ENCODE assay signal across 8 cellular contexts in genomic region chrX:48801281-48802088, GRCh38. TPM values are rescaled to one million over a fixed set of nuclear protein-coding genes. Genes with fewer than 3 reads are reported as not detected.
A peak's percentile ranks its signal among the peaks of the same experiment; 100 is the strongest.
DNase-seq lines count a peak whose midpoint lies in the region; ATAC-seq lines count a peak whose summit lies in the region.

TSS of gene HDAC6 (plus strand) at chrX:48802067. CDS start at chrX:48802693, 626 bp downstream.

- H3K4me3 Mint-ChIP-seq in CD8-positive, alpha-beta memory T cell = peak within 1 kb of the TSS; percentile 91 to 98 (median 95)

- peak; percentile 70 for ATAC-seq in GM19468 (IDR thresholded peaks at IDR 0.05; ENCODE audit: extremely low read depth, unreplicated experiment)

- H3K4me1 ChIP-seq in CD8-positive, alpha-beta memory T cell (ENCODE audit: insufficient read depth, low read length) = peaks cover 5% of the 10 kb centered on the region

- H3K36me3 Mint-ChIP-seq in CD8-positive, alpha-beta memory T cell = peaks cover 0 to 30% (median 0%) of the 10 kb centered on the region in 3 donors

- no peaks in the 10 kb centered on the region for H3K9me3 ChIP-seq in CD8-positive, alpha-beta memory T cell (ENCODE audit: low read length)

- no peaks in the 10 kb centered on the region for H3K27me3 ChIP-seq in CD8-positive, alpha-beta memory T cell (ENCODE audit: insufficient read depth, low read length, poor library complexity, severe bottlenecking)

- H3K4me1 Mint-ChIP-seq in CD8-positive, alpha-beta memory T cell = peaks cover 13 to 23% (median 15%) of the 10 kb centered on the region in 3 donors

- POLR2A ChIA-PET in CD8-positive, alpha-beta memory T cell (lab: Charles Lee) = interaction anchor here (0.6 to 1.9 kb wide), 13 partner anchors 61 to 1118 kb away, joined by 3 to 9 read pairs (median 3); partner anchors contain the start of genes GRIPAP1, PQBP1, SUV39H1 and TIMM17B
- POLR2A ChIA-PET in activated CD8-positive, alpha-beta memory T cell treated with anti-CD3 and anti-CD28 coated beads for 36 hours (lab: Charles Lee) = interaction anchor here (0.6 to 1.0 kb wide), 5 partner anchors 64 to 190 kb away, joined by 3 to 8 read pairs (median 5); partner anchors contain the start of genes PQBP1 and TIMM17B

- no peaks in the 10 kb centered on the region for H3K36me3 ChIP-seq in CD8-positive, alpha-beta memory T cell (ENCODE audit: insufficient read depth, low read length)

- H3K9me3 Mint-ChIP-seq in CD8-positive, alpha-beta memory T cell = no peaks in the 10 kb centered on the region

- peaks cover 0 to 5% of the 10 kb centered on the region in 2 donors for H3K27me3 Mint-ChIP-seq in CD8-positive, alpha-beta memory T cell

- CTCF ChIA-PET in CD8-positive, alpha-beta memory T cell (lab: Charles Lee) = interaction anchor here (0.9 to 1.8 kb wide), 3 partner anchors 64 to 153 kb away, joined by 3 to 6 read pairs (median 5); partner anchors contain the start of genes PQBP1 and TIMM17B
- CTCF ChIA-PET in activated CD8-positive, alpha-beta memory T cell treated with anti-CD3 and anti-CD28 coated beads for 36 hours (lab: Charles Lee) = interaction anchor here (0.9 to 1.1 kb wide), 2 partner anchors 153 to 201 kb away, joined by 3 read pairs; partner anchors contain the start of gene GRIPAP1

- peak within 1 kb of the TSS; percentile 95 for H3K27ac ChIP-seq in CD8-positive, alpha-beta memory T cell (ENCODE audit: low read depth, low read length)

- peak within 1 kb of the TSS; percentile 87 for H3K4me3 ChIP-seq in CD8-positive, alpha-beta memory T cell (ENCODE audit: low read length)

- H3K27ac Mint-ChIP-seq in CD8-positive, alpha-beta memory T cell = peak within 1 kb of the TSS; percentile 92 to 100 (median 99)

- peak; percentile 90 to 97 (median 94) for DNase-seq in CD8-positive, alpha-beta memory T cell
- peak; percentile 93 for DNase-seq in HS-5 (ENCODE audit: low read depth)
- DNase-seq in NK-92 treated with Interleukin-12 subunit alpha and Interleukin-12 subunit beta, amount 100 ng/mL, for 24 hours (lab: John Stamatoyannopoulos, UW) = peak; percentile 99
- DNase-seq in effector CD8-positive, alpha-beta T cell (lab: John Stamatoyannopoulos, UW) = peak; percentile 89
- DNase-seq in lung microvascular endothelial cell (ENCODE audit: low read depth in 2 of 2) = peak; percentile 98 to 99
- peak; percentile 82 to 94 (median 85) for DNase-seq in stimulated activated CD4-positive, alpha-beta T cell treated with anti-CD3 and anti-CD28 coated beads, TNF-alpha, amount 100 ng/mL, for 48 hours (ENCODE audit: low read depth in 3 of 3)

RNA-seq across cellular contexts. Expression of gene HDAC6, which starts in this region (rescaled TPM):
- total RNA-seq in CD8-positive, alpha-beta memory T cell = 10 to 100 TPM; 53.5 to 65.0 TPM
- polyA plus RNA-seq in CD8-positive, alpha-beta memory T cell = 25.7 TPM
- 10 to 100 TPM; 48.9 to 49.9 TPM for total RNA-seq in activated CD8-positive, alpha-beta memory T cell treated with anti-CD3 and anti-CD28 coated beads for 36 hours
- total RNA-seq in lung microvascular endothelial cell = 18.3 and 29.2 TPM in 2 replicates

Comparison
In these comparisons a context has a peak if more than half of its experiments do, and no peak if none do; other contexts are left out.
1. Peak in every context shown above with its lines: DNase-seq, ATAC-seq, H3K4me3 ChIP-seq and H3K27ac ChIP-seq.